ENCODE assay signal across 8 cellular contexts in the genomic region with DNA sequence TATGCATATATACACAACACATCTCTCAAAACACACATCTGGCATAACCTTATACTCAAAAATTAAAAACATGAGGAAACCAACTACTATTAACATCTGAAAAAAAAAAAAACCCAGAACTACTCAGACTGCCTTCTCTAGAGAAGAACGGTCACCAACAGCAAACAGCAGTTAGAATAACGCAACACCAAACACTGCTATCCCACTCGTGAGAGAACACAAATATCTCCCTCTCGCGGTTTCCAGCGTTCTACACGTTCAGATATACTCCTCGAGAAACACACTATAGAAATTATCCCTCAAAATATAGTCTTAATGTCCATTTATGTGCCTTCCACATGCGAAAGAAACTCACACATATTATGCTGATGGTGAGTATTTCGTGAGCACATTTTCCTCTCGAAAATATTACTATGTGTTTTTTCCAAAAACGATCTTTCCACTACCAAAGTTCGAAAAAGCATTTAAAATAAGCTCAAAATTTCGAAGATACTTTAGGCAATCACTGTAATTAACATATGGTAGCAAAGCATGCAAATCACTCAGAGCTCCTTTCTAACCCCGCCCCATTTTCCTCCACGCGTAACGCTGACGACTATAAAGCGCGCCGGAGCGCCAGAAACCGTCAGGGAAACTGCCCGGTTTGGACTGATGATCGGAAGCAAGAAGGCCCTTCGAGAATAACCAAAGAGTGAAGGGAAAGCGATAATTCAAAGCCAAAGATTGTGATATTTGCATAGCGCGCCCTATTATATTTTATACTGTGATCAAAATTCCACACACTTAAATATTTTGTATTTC.
A peak's percentile ranks its signal among the peaks of the same experiment; 100 is the strongest.
DNase-seq lines count a peak whose midpoint lies in the region; ATAC-seq, FAIRE-seq and TF ChIP-seq lines count a peak whose summit lies in the region.

No MANE protein-coding gene starts in this region.

- POLR2A ChIA-PET in endothelial cell of umbilical vein (lab: Charles Lee): interaction anchor here (0.7 to 4.5 kb wide), 41 partner anchors 9 to 624 kb away, joined by 3 to 105 read pairs (median 5); a partner anchor contains a TSS

- no peaks in the 10 kb centered on the region for H4K20me1 ChIP-seq in endothelial cell of umbilical vein (replicated peaks; ENCODE audit: control insufficient read depth, extremely low read depth, insufficient read depth, low read length)

- peaks cover 5% of the 10 kb centered on the region for H3K4me1 Mint-ChIP-seq in mesothelial cell of epicardium

- FAIRE-seq in endothelial cell of umbilical vein (lab: Jason Lieb, UNC): peak; percentile 72

- no peaks in the 10 kb centered on the region for H3K79me2 ChIP-seq in endothelial cell of umbilical vein (ENCODE audit: control insufficient read depth, insufficient read depth, low read length)

- no peaks in the 10 kb centered on the region for H3K27me3 ChIP-seq in NT2/D1 (ENCODE audit: insufficient read depth, insufficient read length)
- no peaks in the 10 kb centered on the region for H3K27me3 ChIP-seq in endothelial cell of umbilical vein (ENCODE audit: control insufficient read depth in 2 of 2, insufficient read depth in 2 of 2, low read length in 2 of 2)

- peak; percentile 83 for ATAC-seq in GM21381 (IDR thresholded peaks at IDR 0.05; ENCODE audit: unreplicated experiment)

- no peak overlapping the region for H3K4me3 Mint-ChIP-seq in mesothelial cell of epicardium

- TF ChIP-seq CTCF in endothelial cell of umbilical vein (IDR thresholded peaks at IDR 0.05; ENCODE audit: extremely low read depth in 1 of 2, insufficient read depth in 1 of 2, low read depth in 1 of 2, low read length in 2 of 2) (peak in 1 of 2 donors; percentile 32), mesothelial cell of epicardium (IDR thresholded peaks at IDR 0.05; ENCODE audit: unreplicated experiment) (no peak)

- CTCF ChIA-PET in endothelial cell of umbilical vein (lab: Charles Lee): interaction anchor here (0.9 to 3.1 kb wide), 16 partner anchors 8 to 374 kb away, joined by 3 to 30 read pairs (median 4); a partner anchor contains a TSS

- H3K36me3 ChIP-seq in NT2/D1 (ENCODE audit: insufficient read depth, insufficient read length, low read length) (no peaks in the 10 kb centered on the region), endothelial cell of umbilical vein (ENCODE audit: control insufficient read depth in 2 of 2, extremely low read depth in 1 of 2, insufficient read depth in 2 of 2, low read length in 2 of 2) (no peaks in the 10 kb centered on the region)

- peak; percentile 100 for TF ChIP-seq POLR2A in endothelial cell of umbilical vein (IDR thresholded peaks at IDR 0.05; ENCODE audit: low read depth, low read length)

- H3K4me3 ChIP-seq in NT2/D1 (ENCODE audit: insufficient read length, low read depth): peak overlapping the region; percentile 29
- peak overlapping the region in 2 of 3 experiments; percentile 23 to 52 for H3K4me3 ChIP-seq in endothelial cell of umbilical vein (replicated peaks in 1 of 3; ENCODE audit: insufficient read depth in 1 of 3, low read depth in 1 of 3, low read length in 3 of 3)

- peak overlapping the region; percentile 81 for H3K4me2 ChIP-seq in endothelial cell of umbilical vein (ENCODE audit: insufficient read depth, low read length)

- peak overlapping the region; percentile 83 for H3K9ac ChIP-seq in NT2/D1 (ENCODE audit: insufficient read length, low read depth)
- peak overlapping the region; percentile 94 for H3K9ac ChIP-seq in endothelial cell of umbilical vein (replicated peaks; ENCODE audit: extremely low read depth, insufficient read depth, low read length)

- DNase-seq in COLO829 (ENCODE audit: low spot score): peak; percentile 83
- peak; percentile 99 for DNase-seq in HT1080 (ENCODE audit: low read depth)
- peak; percentile 91 for DNase-seq in NT2/D1 (ENCODE audit: low read depth, low spot score)
- peak; percentile 90 for DNase-seq in activated CD8-positive, alpha-beta memory T cell treated with anti-CD3 and anti-CD28 coated beads, Interleukin-2, amount 50 U/mL, for 24 hours (ENCODE audit: extremely low read depth)
- peak; percentile 98 for DNase-seq in endothelial cell of umbilical vein (ENCODE audit: low read depth, low spot score)
- peak; percentile 84 to 97 for DNase-seq in mesothelial cell of epicardium (ENCODE audit: low spot score in 2 of 2, unreplicated experiment in 2 of 2)
- DNase-seq in stimulated activated CD8-positive, alpha-beta memory T cell treated with anti-CD3 and anti-CD28 coated beads, Interleukin-15, amount 100 ng/mL, for 24 hours (ENCODE audit: low read depth): peak; percentile 91

- no peak overlapping the region for H3K27ac Mint-ChIP-seq in mesothelial cell of epicardium

- H3K4me1 ChIP-seq in NT2/D1 (ENCODE audit: insufficient read depth, insufficient read length) (no peaks in the 10 kb centered on the region), endothelial cell of umbilical vein (ENCODE audit: control insufficient read depth, extremely low read depth, insufficient read depth, low read length) (peaks cover 11% of the 10 kb centered on the region)

- peak overlapping the region; percentile 97 for H3K27ac ChIP-seq in endothelial cell of umbilical vein (ENCODE audit: insufficient read depth, low read depth, low read length)

- H2AFZ ChIP-seq in endothelial cell of umbilical vein (ENCODE audit: low read depth, low read length): peak overlapping the region; percentile 92

- TSS peak; percentile 95 for BruUV-seq in endothelial cell of umbilical vein (replicated peaks; lab: Mats Ljungman, UMichigan)

- intact Hi-C loops in endothelial cell of umbilical vein (cut with micrococcal nuclease): loop anchor here (1.0 to 2.0 kb wide), 8 partner anchors 11 to 524 kb away; a partner anchor contains a TSS

- H3K9me3 ChIP-seq in NT2/D1 (ENCODE audit: insufficient read depth, low read length) (no peaks in the 10 kb centered on the region), endothelial cell of umbilical vein (replicated peaks; ENCODE audit: control insufficient read depth, insufficient read depth, low read length) (no peaks in the 10 kb centered on the region)

- dilution Hi-C loops in endothelial cell of umbilical vein (cut with MboI; ENCODE audit: extremely low pct_ligation_motif_present, low sequenced_read_pairs): loop anchor here (10.0 kb wide), 1 partner anchor 73 kb away; no protein-coding TSS in a partner anchor

- H3K36me3 Mint-ChIP-seq in mesothelial cell of epicardium: no peaks in the 10 kb centered on the region

- no peaks in the 10 kb centered on the region for H3K9me3 Mint-ChIP-seq in mesothelial cell of epicardium

- no peaks in the 10 kb centered on the region for H3K9me1 ChIP-seq in endothelial cell of umbilical vein (replicated peaks; ENCODE audit: control insufficient read depth, extremely low read depth, insufficient read depth, low read length)

- H3K27me3 Mint-ChIP-seq in mesothelial cell of epicardium (ENCODE audit: low read depth): no peaks in the 10 kb centered on the region

TF ChIP-seq in endothelial cell of umbilical vein, 7 proteins besides CTCF, POLR2A, EP300 and RAD21:
- peak; percentile 28 for TF ChIP-seq MYC (IDR thresholded peaks at IDR 0.05; ENCODE audit: low read depth, low read length)
- TF ChIP-seq GATA2 (IDR thresholded peaks at IDR 0.05; ENCODE audit: insufficient read depth, insufficient read length, low read depth, low read length): no peak
- TF ChIP-seq EZH2 (IDR thresholded peaks at IDR 0.05; ENCODE audit: borderline replicate concordance, low read depth, low read length, severe bottlenecking): no peak
- TF ChIP-seq, protein P1, sequence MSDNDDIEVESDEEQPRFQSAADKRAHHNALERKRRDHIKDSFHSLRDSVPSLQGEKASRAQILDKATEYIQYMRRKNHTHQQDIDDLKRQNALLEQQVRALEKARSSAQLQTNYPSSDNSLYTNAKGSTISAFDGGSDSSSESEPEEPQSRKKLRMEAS (IDR thresholded peaks at IDR 0.05; ENCODE audit: insufficient read depth, insufficient read length): no peak
- TF ChIP-seq FOS (IDR thresholded peaks at IDR 0.05; ENCODE audit: borderline replicate concordance, insufficient read depth, low read length): peak; percentile 31
- peak; percentile 34 for TF ChIP-seq JUN (IDR thresholded peaks at IDR 0.05; ENCODE audit: borderline replicate concordance, insufficient read depth, insufficient read length, low read depth)
- peak; percentile 100 for TF ChIP-seq POLR2AphosphoS5 (IDR thresholded peaks at IDR 0.05; ENCODE audit: insufficient read depth, low read depth, low read length)

Comparison
In these comparisons a context has a peak if more than half of its experiments do, and no peak if none do; other contexts are left out.
1. Peak in every context shown above with its lines: DNase-seq, ATAC-seq, H3K4me3 ChIP-seq and H3K27ac ChIP-seq.